ENCODE assay signal across 1 cellular context in genomic region chr11:120667281-120667680, GRCh38.
TF ChIP-seq lines count a peak whose summit lies in the region.

No MANE protein-coding gene starts in this region.

TF ChIP-seq in GM12891, 5 proteins besides CTCF, POLR2A, EP300 and RAD21 (continued from another document):
- no peak for TF ChIP-seq POLR2AphosphoS5 (IDR thresholded peaks at IDR 0.05; ENCODE audit: low read depth, low read length)
TF ChIP-seq in GM12891: peak in this region for 0.
